In genomic region chr1:116431870-116432500, GRCh38 we compare ENCODE assay signal across 1 cellular context.
TF ChIP-seq lines count a peak whose summit lies in the region.

No MANE protein-coding gene starts in this region.

TF ChIP-seq in HepG2, 621 proteins besides CTCF, POLR2A, EP300 and RAD21:
- TF ChIP-seq RFX5 (IDR thresholded peaks at IDR 0.05; ENCODE audit: low read depth, low read length) (no peak), SRF (IDR thresholded peaks at IDR 0.05; ENCODE audit: low read depth, low read length) (peak; percentile 53; the same call in 1 of the 2 replicates)
